Comparison of ENCODE assay signal across 9 cellular contexts in the genomic region with DNA sequence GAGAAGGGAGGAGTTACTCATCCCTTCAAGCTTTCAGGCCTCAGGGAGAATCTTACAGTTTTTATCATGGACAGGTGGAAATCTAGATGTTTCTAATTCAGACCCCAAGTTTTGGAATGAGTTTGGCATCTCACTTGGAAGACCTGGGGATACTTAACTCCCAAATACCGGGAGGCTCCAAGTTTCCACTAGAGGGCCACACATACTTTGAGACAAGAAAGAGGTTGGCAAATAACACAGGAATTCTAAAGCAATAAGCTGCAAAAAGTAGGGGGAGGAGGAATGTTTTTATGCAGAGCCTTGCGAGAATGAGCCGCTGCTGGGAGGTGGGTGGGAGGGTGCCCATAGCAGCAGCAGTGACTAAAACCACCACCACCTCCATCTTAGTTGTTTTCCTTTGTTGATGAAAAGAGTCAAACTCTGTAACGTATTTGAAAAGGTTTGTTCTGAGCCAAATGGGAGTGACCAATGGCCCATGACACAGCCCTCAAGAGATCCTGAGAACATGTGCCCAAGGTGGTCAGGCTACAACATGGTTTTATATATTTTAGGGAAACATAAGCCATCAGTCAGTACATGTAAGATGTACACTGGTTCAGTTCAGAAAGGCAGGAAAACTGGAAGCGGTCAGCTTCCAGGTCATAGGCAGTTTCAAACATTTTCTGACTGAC. TPM values are rescaled to one million over a fixed set of nuclear protein-coding genes. Genes with fewer than 3 reads are reported as not detected.
DNase-seq lines count a peak whose midpoint lies in the region; ATAC-seq and TF ChIP-seq lines count a peak whose summit lies in the region.
"Had no signal": no experiment of that assay in that cellular context is flagged by ENCODE, and none has a peak within 500 bp of the region (broad histone marks: within the 10 kb centered on the region; RNA-seq: fewer than 3 reads in every experiment).

No MANE protein-coding gene starts in this region.

- no peak overlapping the region for H2BK5ac ChIP-seq in mesenchymal stem cell (ENCODE audit: low read depth, low read length, poor library complexity, severe bottlenecking)

- H3K4me3 Mint-ChIP-seq in endodermal cell: no peak overlapping the region
- H3K4me3 Mint-ChIP-seq in activated T-helper 17 cell treated with anti-CD3 and anti-CD28 coated beads, Interleukin-2, amount 50 U/mL, for 72 hours: no peak overlapping the region

- H3K23ac ChIP-seq in mesenchymal stem cell (ENCODE audit: low read length in 2 of 2): no peak overlapping the region

- H3K36me3 ChIP-seq in BE2C: no peaks in the 10 kb centered on the region
- no peaks in the 10 kb centered on the region for H3K36me3 ChIP-seq in endodermal cell (ENCODE audit: control insufficient read depth, insufficient read depth, low read length)
- no peaks in the 10 kb centered on the region for H3K36me3 ChIP-seq in mesenchymal stem cell (ENCODE audit: control insufficient read depth in 1 of 2, insufficient read depth in 2 of 2, low read depth in 1 of 2, low read length in 2 of 2)

- no peaks in the 10 kb centered on the region for H3K4me1 ChIP-seq in BE2C
- H3K4me1 ChIP-seq in endodermal cell (ENCODE audit: control insufficient read depth, insufficient read depth, low read length): no peaks in the 10 kb centered on the region
- no peaks in the 10 kb centered on the region for H3K4me1 ChIP-seq in mesenchymal stem cell (ENCODE audit: control insufficient read depth, insufficient read depth, low read depth, low read length)

- no peak overlapping the region for H3K14ac ChIP-seq in mesenchymal stem cell (ENCODE audit: low read length in 2 of 2)

- no peak overlapping the region for H3K4me3 ChIP-seq in BE2C (ENCODE audit: low read depth, low read length)
- H3K4me3 ChIP-seq in endodermal cell (ENCODE audit: low read length): no peak overlapping the region
- peak overlapping the region in 1 of 2 experiments; percentile 33 for H3K4me3 ChIP-seq in mesenchymal stem cell (ENCODE audit: insufficient read depth in 1 of 2, low read depth in 1 of 2, low read length in 2 of 2)

- no peak overlapping the region for H2BK15ac ChIP-seq in mesenchymal stem cell (ENCODE audit: low read depth, poor library complexity, severe bottlenecking)

- no peak overlapping the region for H3K4ac ChIP-seq in mesenchymal stem cell (ENCODE audit: low read depth in 1 of 2, low read length in 2 of 2)

- H3K4me1 Mint-ChIP-seq in endodermal cell: peaks cover 7% of the 10 kb centered on the region
- H3K4me1 Mint-ChIP-seq in activated T-helper 17 cell treated with anti-CD3 and anti-CD28 coated beads, Interleukin-2, amount 50 U/mL, for 72 hours: no peaks in the 10 kb centered on the region

- H3K79me1 ChIP-seq in mesenchymal stem cell (replicated peaks; ENCODE audit: low read length, poor library complexity, severe bottlenecking): no peaks in the 10 kb centered on the region

- peaks cover 31% of the 10 kb centered on the region for H3K27me3 ChIP-seq in BE2C
- no peaks in the 10 kb centered on the region for H3K27me3 ChIP-seq in endodermal cell (ENCODE audit: control insufficient read depth, insufficient read depth, low read length, poor library complexity, severe bottlenecking)
- peaks cover 0 to 9% of the 10 kb centered on the region in 2 experiments for H3K27me3 ChIP-seq in mesenchymal stem cell (ENCODE audit: control insufficient read depth in 1 of 2, insufficient read depth in 1 of 2, low read length in 2 of 2)

- in situ Hi-C loops in GM13976 (cut with MboI; ENCODE audit: low sequenced_read_pairs, unreplicated experiment): no loop called here

- DNase-seq in BE2C (no peak), Kasumi-1 (lab: John Stamatoyannopoulos, UW) (peak; percentile 45 to 53), endodermal cell (peak; percentile 79), myocyte (ENCODE audit: low read depth) (peak; percentile 5), NCI-H146 (lab: John Stamatoyannopoulos, UW) (no peak), GM13976 (ENCODE audit: low spot score) (no peak), mesenchymal stem cell (no peak)

- H4K91ac ChIP-seq in mesenchymal stem cell (ENCODE audit: low read length): no peak overlapping the region

- H3K9ac ChIP-seq in endodermal cell (ENCODE audit: extremely low read depth, low read length, poor library complexity, severe bottlenecking) (no peak overlapping the region), mesenchymal stem cell (ENCODE audit: low read length) (no peak overlapping the region)

- H3K4me2 ChIP-seq in mesenchymal stem cell (ENCODE audit: low read length, poor library complexity, severe bottlenecking): no peak overlapping the region

- H2BK120ac ChIP-seq in mesenchymal stem cell (ENCODE audit: low read depth, low read length): no peak overlapping the region

- H4K8ac ChIP-seq in mesenchymal stem cell (ENCODE audit: low read length): no peak overlapping the region

- H3K27ac ChIP-seq in endodermal cell (ENCODE audit: low read depth, low read length) (no peak overlapping the region), mesenchymal stem cell (ENCODE audit: low read length, poor library complexity, severe bottlenecking) (no peak overlapping the region)

- H3K9me3 ChIP-seq in BE2C: no peaks in the 10 kb centered on the region
- H3K9me3 ChIP-seq in endodermal cell (ENCODE audit: control insufficient read depth, low read length): no peaks in the 10 kb centered on the region
- H3K9me3 ChIP-seq in mesenchymal stem cell (ENCODE audit: control insufficient read depth, low read length): no peaks in the 10 kb centered on the region

- no peaks in the 10 kb centered on the region for H3K27me3 Mint-ChIP-seq in endodermal cell (ENCODE audit: insufficient read depth)
- peaks cover 5% of the 10 kb centered on the region for H3K27me3 Mint-ChIP-seq in activated T-helper 17 cell treated with anti-CD3 and anti-CD28 coated beads, Interleukin-2, amount 50 U/mL, for 72 hours

- no peaks in the 10 kb centered on the region for H3K36me3 Mint-ChIP-seq in endodermal cell (ENCODE audit: low read depth)
- H3K36me3 Mint-ChIP-seq in activated T-helper 17 cell treated with anti-CD3 and anti-CD28 coated beads, Interleukin-2, amount 50 U/mL, for 72 hours (ENCODE audit: low read depth): no peaks in the 10 kb centered on the region

- H3K9me3 Mint-ChIP-seq in endodermal cell: peaks cover 2% of the 10 kb centered on the region
- H3K9me3 Mint-ChIP-seq in activated T-helper 17 cell treated with anti-CD3 and anti-CD28 coated beads, Interleukin-2, amount 50 U/mL, for 72 hours: no peaks in the 10 kb centered on the region
- H3K9me3 Mint-ChIP-seq: activated T-helper 2 cell treated with anti-CD3 and anti-CD28 coated beads, Interferon-gamma antibody, Interleukin-2, Interleukin-4, amounts not matched to agents 10 μg/mL and 5 μg/mL and 100 μg/mL, durations not matched to agents 14 hours and 24 hours and 36 hours had no signal

- H3K27ac Mint-ChIP-seq in endodermal cell: peak overlapping the region; percentile 26
- H3K27ac Mint-ChIP-seq in activated T-helper 17 cell treated with anti-CD3 and anti-CD28 coated beads, Interleukin-2, amount 50 U/mL, for 72 hours: no peak overlapping the region
- H3K27ac Mint-ChIP-seq: activated T-helper 2 cell treated with anti-CD3 and anti-CD28 coated beads, Interferon-gamma antibody, Interleukin-2, Interleukin-4, amounts not matched to agents 10 μg/mL and 5 μg/mL and 100 μg/mL, durations not matched to agents 14 hours and 24 hours and 36 hours had no signal

- no peak for ATAC-seq in activated T-helper 17 cell treated with anti-CD3 and anti-CD28 coated beads, Interleukin-2, amount 50 U/mL, for 72 hours (replicated peaks)

- TF ChIP-seq CTCF in BE2C (IDR thresholded peaks at IDR 0.05; ENCODE audit: low read depth, low read length): peak; percentile 32; the same call in 1 of the 2 replicates
- TF ChIP-seq CTCF in endodermal cell (conservative IDR thresholded peaks at IDR 0.05): peak; percentile 80
- no peak for TF ChIP-seq CTCF in GM13976 (IDR thresholded peaks at IDR 0.05; ENCODE audit: borderline replicate concordance, control extremely low read depth, extremely low read depth, insufficient read depth, missing control alignments)

- no peak overlapping the region for H3K18ac ChIP-seq in mesenchymal stem cell (ENCODE audit: low read depth in 1 of 2, low read length in 2 of 2)

- no peak overlapping the region for H2AFZ ChIP-seq in mesenchymal stem cell (ENCODE audit: low read depth, low read length)

- H2BK12ac ChIP-seq in mesenchymal stem cell (ENCODE audit: low read length in 2 of 2): no peak overlapping the region

- WGBS in endodermal cell (ENCODE audit: insufficient coverage in 1 of 2, insufficient read length in 1 of 2), 2 experiments: 69 to 73% methylated on average over 4 to 5 of the region's 5 CpGs
- 58% methylated on average over 5 of the region's 5 CpGs for WGBS in mesenchymal stem cell

- H2AK5ac ChIP-seq in mesenchymal stem cell (ENCODE audit: low read length, severe bottlenecking): no peak overlapping the region

RNA-seq across cellular contexts. Expression of gene RNASE1, which starts 34.2 kb away (rescaled TPM):
- polyA plus RNA-seq in BE2C (2012; ENCODE audit: insufficient read depth, insufficient read length, low read depth): not detected
- 10 to 100 TPM in 1 of 2 donors, 1 to 10 TPM in 1; 9.9 to 10.7 TPM for total RNA-seq in endodermal cell
- polyA plus RNA-seq in endodermal cell (2013, experiment 1 of 2): 41.2 TPM
- polyA plus RNA-seq in endodermal cell (2013, experiment 2 of 2): 25.8 TPM
- total RNA-seq in myocyte: not detected in 2 replicates
- polyA plus RNA-seq in myocyte (2012): not detected
- total RNA-seq in activated T-helper 17 cell treated with anti-CD3 and anti-CD28 coated beads, Interleukin-2, amount 50 U/mL, for 72 hours: under 1 TPM in 1 of 2 donors, not detected in 1; 0.56 TPM
- not detected for polyA plus RNA-seq in mesenchymal stem cell (2013, experiment 1 of 2)
- polyA plus RNA-seq in mesenchymal stem cell (2013, experiment 2 of 2): not detected
- total RNA-seq: activated T-helper 2 cell treated with anti-CD3 and anti-CD28 coated beads, Interferon-gamma antibody, Interleukin-2, Interleukin-4, amounts not matched to agents 10 μg/mL and 5 μg/mL and 100 μg/mL, durations not matched to agents 14 hours and 24 hours and 36 hours had no signal

RNA-seq across cellular contexts. Expression of gene RNASE3, which starts 54.4 kb away (rescaled TPM):
- not detected for polyA plus RNA-seq in BE2C (2012; ENCODE audit: insufficient read depth, insufficient read length, low read depth)
- total RNA-seq in endodermal cell (not detected), myocyte (not detected in 2 replicates)
- polyA plus RNA-seq in endodermal cell (2013, experiment 1 of 2): not detected
- not detected for polyA plus RNA-seq in endodermal cell (2013, experiment 2 of 2)
- polyA plus RNA-seq in myocyte (2012): not detected
- total RNA-seq in activated T-helper 17 cell treated with anti-CD3 and anti-CD28 coated beads, Interleukin-2, amount 50 U/mL, for 72 hours: not detected
- not detected for polyA plus RNA-seq in mesenchymal stem cell (2013, experiment 1 of 2)
- not detected for polyA plus RNA-seq in mesenchymal stem cell (2013, experiment 2 of 2)
- total RNA-seq: activated T-helper 2 cell treated with anti-CD3 and anti-CD28 coated beads, Interferon-gamma antibody, Interleukin-2, Interleukin-4, amounts not matched to agents 10 μg/mL and 5 μg/mL and 100 μg/mL, durations not matched to agents 14 hours and 24 hours and 36 hours had no signal

RNA-seq across cellular contexts. Expression of gene RNASE6, which starts 55.7 kb away (rescaled TPM):
- not detected for polyA plus RNA-seq in BE2C (2012; ENCODE audit: insufficient read depth, insufficient read length, low read depth)
- total RNA-seq in endodermal cell (not detected), myocyte (not detected in 2 replicates)
- polyA plus RNA-seq in endodermal cell (2013, experiment 1 of 2): not detected
- 0.33 TPM for polyA plus RNA-seq in endodermal cell (2013, experiment 2 of 2)
- not detected for polyA plus RNA-seq in myocyte (2012)
- total RNA-seq in activated T-helper 17 cell treated with anti-CD3 and anti-CD28 coated beads, Interleukin-2, amount 50 U/mL, for 72 hours: 1 to 10 TPM; 2.2 to 5.6 TPM
- not detected for polyA plus RNA-seq in mesenchymal stem cell (2013, experiment 1 of 2)
- not detected for polyA plus RNA-seq in mesenchymal stem cell (2013, experiment 2 of 2)

Comparison
In these comparisons a context has a peak if more than half of its experiments do, and no peak if none do; other contexts are left out.
1. DNase-seq: peak in Kasumi-1 (2 of 2), endodermal cell (single experiment) and myocyte (single experiment); none in BE2C (single experiment), NCI-H146 (single experiment), GM13976 (single experiment) and mesenchymal stem cell (single experiment).
2. RNA of gene RNASE1, which starts 34.2 kb away (total RNA-seq): 9.9 to 10.7 TPM in endodermal cell; 0.56 TPM in activated T-helper 17 cell treated with anti-CD3 and anti-CD28 coated beads, Interleukin-2, amount 50 U/mL, for 72 hours and not detected in myocyte; every median in the first group is over 4 times any median in the second.